ENCODE assay signal across 12 cellular contexts in the genomic region with DNA sequence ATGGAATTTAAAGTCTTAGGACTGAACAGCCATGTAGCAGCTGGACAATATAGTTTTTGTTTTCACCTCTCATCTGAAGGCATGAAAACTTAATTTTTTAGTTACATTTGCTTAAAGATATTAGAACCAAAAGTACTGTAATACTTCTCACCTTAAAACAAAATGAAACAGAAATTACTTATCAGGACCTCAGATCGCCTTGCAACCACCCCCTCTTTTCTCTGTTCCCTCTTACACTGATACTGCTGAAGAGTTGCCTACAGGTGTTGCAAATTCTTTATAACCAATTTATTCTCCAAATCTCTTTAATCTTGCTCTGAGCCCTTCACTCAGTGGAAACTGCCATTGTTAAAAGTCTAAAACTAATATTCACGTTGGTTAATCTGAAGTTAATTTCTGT.
DNase-seq lines count a peak whose midpoint lies in the region; ATAC-seq and TF ChIP-seq lines count a peak whose summit lies in the region.
"Had no signal": no experiment of that assay in that cellular context is flagged by ENCODE, and none has a peak within 500 bp of the region (broad histone marks: within the 10 kb centered on the region; RNA-seq: fewer than 3 reads in every experiment).

No MANE protein-coding gene starts in this region.

- no peaks in the 10 kb centered on the region for H3K9me3 Mint-ChIP-seq in activated CD4-positive, alpha-beta memory T cell treated with anti-CD3 and anti-CD28 coated beads, Interleukin-2, amount 10 ng/mL, durations not matched to agents 7 days and 5 days

- no peaks in the 10 kb centered on the region for H3K27me3 Mint-ChIP-seq in activated CD4-positive, alpha-beta memory T cell treated with anti-CD3 and anti-CD28 coated beads, Interleukin-2, amount 10 ng/mL, durations not matched to agents 7 days and 5 days
- H3K27me3 Mint-ChIP-seq: T-cell had no signal

- POLR2A ChIA-PET in activated CD4-positive, alpha-beta memory T cell treated with anti-CD3 and anti-CD28 coated beads, Interleukin-2, amount 10 ng/mL, durations not matched to agents 7 days and 5 days (lab: Charles Lee): no interaction called here

- no peaks in the 10 kb centered on the region for H3K36me3 Mint-ChIP-seq in activated CD4-positive, alpha-beta memory T cell treated with anti-CD3 and anti-CD28 coated beads, Interleukin-2, amount 10 ng/mL, durations not matched to agents 7 days and 5 days (ENCODE audit: low read depth)
- H3K36me3 Mint-ChIP-seq: T-cell had no signal

- no peak for TF ChIP-seq CTCF in GM13977 (IDR thresholded peaks at IDR 0.05; ENCODE audit: extremely low read depth, insufficient read depth, missing control alignments)

- in situ Hi-C loops in GM13977 (cut with MboI; ENCODE audit: low pct_unique_long_range_greater_than_20kb, low sequenced_read_pairs, unreplicated experiment): no loop called here

- CTCF ChIA-PET in activated CD4-positive, alpha-beta memory T cell treated with anti-CD3 and anti-CD28 coated beads, Interleukin-2, amount 10 ng/mL, durations not matched to agents 7 days and 5 days (lab: Charles Lee): no interaction called here

- H3K27ac Mint-ChIP-seq in activated CD4-positive, alpha-beta memory T cell treated with anti-CD3 and anti-CD28 coated beads, Interleukin-2, amount 10 ng/mL, durations not matched to agents 7 days and 5 days: no peak overlapping the region
- H3K27ac Mint-ChIP-seq: T-cell had no signal

- no peaks in the 10 kb centered on the region for H3K4me1 Mint-ChIP-seq in activated CD4-positive, alpha-beta memory T cell treated with anti-CD3 and anti-CD28 coated beads, Interleukin-2, amount 10 ng/mL, durations not matched to agents 7 days and 5 days
- H3K4me1 Mint-ChIP-seq: T-cell had no signal

- H3K4me3 Mint-ChIP-seq in activated CD4-positive, alpha-beta memory T cell treated with anti-CD3 and anti-CD28 coated beads, Interleukin-2, amount 10 ng/mL, durations not matched to agents 7 days and 5 days: no peak overlapping the region
- H3K4me3 Mint-ChIP-seq: T-cell had no signal

- DNase-seq in GM13977 (ENCODE audit: low spot score) (peak; percentile 62), NCI-H2171 treated with DMSO at 0.1 percent for 48 hours (lab: John Stamatoyannopoulos, UW) (no peak), NCI-H1048 (lab: John Stamatoyannopoulos, UW) (no peak), H4 (ENCODE audit: low spot score) (no peak)
- no peak for DNase-seq in activated CD4-positive, alpha-beta memory T cell treated with anti-CD3 and anti-CD28 coated beads, Interleukin-2, amount 10 ng/mL, durations not matched to agents 7 days and 5 days
- DNase-seq: activated naive CD4-positive, alpha-beta T cell treated with Interleukin-2 at 50 U/mL for 16 hours; central memory CD4-positive, alpha-beta T cell; OCI-M1; T-cell had no signal

- ATAC-seq in GM19395 (IDR thresholded peaks at IDR 0.05; ENCODE audit: unreplicated experiment): peak; percentile 99
- peak; percentile 99 for ATAC-seq in HG02623 (IDR thresholded peaks at IDR 0.05; ENCODE audit: unreplicated experiment)
- peak; percentile 97 for ATAC-seq in HG03175 (IDR thresholded peaks at IDR 0.05; ENCODE audit: unreplicated experiment)
- ATAC-seq: T-cell had no signal
